ENCODE assay signal across 21 cellular contexts in genomic region chr15:32646304-32646703, GRCh38. TPM values are rescaled to one million over a fixed set of nuclear protein-coding genes. Genes with fewer than 3 reads are reported as not detected.
DNase-seq lines count a peak whose midpoint lies in the region; ATAC-seq lines count a peak whose summit lies in the region.
"Had no signal": no experiment of that assay in that cellular context is flagged by ENCODE, and none has a peak within 500 bp of the region (broad histone marks: within the 10 kb centered on the region; RNA-seq: fewer than 3 reads in every experiment).

No MANE protein-coding gene starts in this region.

- no peak for ATAC-seq in naive thymus-derived CD8-positive, alpha-beta T cell
- ATAC-seq in activated T-cell treated with anti-CD3 and anti-CD28 coated beads, Interleukin-2, amount 50 U/mL, for 4 hours, result no peak
- ATAC-seq: K562; natural killer cell; PC-3; stimulated activated naive CD8-positive, alpha-beta T cell treated with anti-CD3 and anti-CD28 coated beads, Interleukin-15, Interleukin-2, amounts not matched to agents 100 U/mL and 50 U/mL, for 24 hours had no signal

- no peaks in the 10 kb centered on the region for H3K36me3 Mint-ChIP-seq in naive thymus-derived CD8-positive, alpha-beta T cell
- H3K36me3 Mint-ChIP-seq in activated T-cell treated with anti-CD3 and anti-CD28 coated beads, Interleukin-2, amount 50 U/mL, for 4 hours (ENCODE audit: insufficient read depth), result no peaks in the 10 kb centered on the region
- H3K36me3 Mint-ChIP-seq: CD4-positive, alpha-beta memory T cell; memory B cell; natural killer cell had no signal

- no peak overlapping the region for H3K27ac Mint-ChIP-seq in naive thymus-derived CD8-positive, alpha-beta T cell
- H3K27ac Mint-ChIP-seq: activated naive CD4-positive, alpha-beta T cell treated with anti-CD3 and anti-CD28 coated beads for 36 hours; memory B cell; natural killer cell had no signal

- DNase-seq in NCI-H1092 treated with DMSO at 0.1 percent for 48 hours (lab: John Stamatoyannopoulos, UW), result peak; percentile 74
- DNase-seq in NCI-H2029 treated with DMSO at 0.1 percent for 48 hours (lab: John Stamatoyannopoulos, UW), result peak; percentile 24
- DNase-seq in NCI-H524 (lab: John Stamatoyannopoulos, UW), result peak; percentile 85 to 96
- DNase-seq in SHP77 treated with DMSO at 0.1 percent for 48 hours (lab: John Stamatoyannopoulos, UW), result no peak
- DNase-seq in naive thymus-derived CD8-positive, alpha-beta T cell, result no peak
- DNase-seq in activated T-cell treated with anti-CD3 and anti-CD28 coated beads, Interleukin-2, amount 50 U/mL, for 4 hours, result no peak
- DNase-seq: activated naive CD4-positive, alpha-beta T cell treated with anti-CD3 and anti-CD28 coated beads for 36 hours; activated T-cell treated with anti-CD3 and anti-CD28 coated beads, Interleukin-2, amount 50 U/mL, for 48 hours; amygdala; CD4-positive, alpha-beta memory T cell; natural killer cell; NCI-H774; PC-3; stimulated activated CD4-positive, alpha-beta T cell treated with anti-CD3 and anti-CD28 coated beads, Interleukin-4, amount 100 ng/mL, for 24 hours; stimulated activated naive CD8-positive, alpha-beta T cell treated with anti-CD3 and anti-CD28 coated beads, Interleukin-15, Interleukin-2, amounts not matched to agents 100 U/mL and 50 U/mL, for 24 hours; T-helper 1 cell had no signal

- H3K27me3 Mint-ChIP-seq in naive thymus-derived CD8-positive, alpha-beta T cell, result peaks cover 3 to 12% (median 4%) of the 10 kb centered on the region in 5 donors
- H3K27me3 Mint-ChIP-seq in activated T-cell treated with anti-CD3 and anti-CD28 coated beads, Interleukin-2, amount 50 U/mL, for 4 hours (ENCODE audit: low read depth), result no peaks in the 10 kb centered on the region
- H3K27me3 Mint-ChIP-seq: CD4-positive, alpha-beta memory T cell had no signal

- H3K4me3 ChIP-seq in endocrine pancreas (ENCODE audit: control insufficient read depth, insufficient read depth, low read length), result peak overlapping the region; percentile 28
- H3K4me3 ChIP-seq: HAP-1, K562 had no signal

- peaks cover 29% of the 10 kb centered on the region for H3K4me1 ChIP-seq in endocrine pancreas (ENCODE audit: control insufficient read depth, insufficient read depth, low read length)
- H3K4me1 ChIP-seq: HAP-1 had no signal

- H3K9ac ChIP-seq in endocrine pancreas (ENCODE audit: control insufficient read depth, insufficient read depth, low read length), result peak overlapping the region; percentile 57

- no peaks in the 10 kb centered on the region for H3K9me3 ChIP-seq in endocrine pancreas (ENCODE audit: control insufficient read depth, low read length)
- H3K9me3 ChIP-seq: HAP-1 had no signal

- no peaks in the 10 kb centered on the region for H3K9me3 Mint-ChIP-seq in naive thymus-derived CD8-positive, alpha-beta T cell
- no peaks in the 10 kb centered on the region for H3K9me3 Mint-ChIP-seq in activated T-cell treated with anti-CD3 and anti-CD28 coated beads, Interleukin-2, amount 50 U/mL, for 4 hours
- H3K9me3 Mint-ChIP-seq: activated naive CD4-positive, alpha-beta T cell treated with anti-CD3 and anti-CD28 coated beads for 36 hours; CD4-positive, alpha-beta memory T cell; memory B cell; natural killer cell had no signal

- H3K4me1 Mint-ChIP-seq in naive thymus-derived CD8-positive, alpha-beta T cell, result peaks cover 0 to 2% (median 0%) of the 10 kb centered on the region in 4 donors
- H3K4me1 Mint-ChIP-seq in activated T-cell treated with anti-CD3 and anti-CD28 coated beads, Interleukin-2, amount 50 U/mL, for 4 hours (ENCODE audit: low read depth), result no peaks in the 10 kb centered on the region
- H3K4me1 Mint-ChIP-seq: CD4-positive, alpha-beta memory T cell; memory B cell had no signal

- no peaks in the 10 kb centered on the region for H3K36me3 ChIP-seq in endocrine pancreas (ENCODE audit: control insufficient read depth, insufficient read depth, low read length)
- H3K36me3 ChIP-seq: HAP-1 had no signal

- POLR2A ChIA-PET in naive thymus-derived CD8-positive, alpha-beta T cell (lab: Charles Lee), result no interaction called here

- no peak overlapping the region for H3K4me3 Mint-ChIP-seq in naive thymus-derived CD8-positive, alpha-beta T cell
- H3K4me3 Mint-ChIP-seq in activated T-cell treated with anti-CD3 and anti-CD28 coated beads, Interleukin-2, amount 50 U/mL, for 4 hours, result no peak overlapping the region
- H3K4me3 Mint-ChIP-seq: activated naive CD4-positive, alpha-beta T cell treated with anti-CD3 and anti-CD28 coated beads for 36 hours; CD4-positive, alpha-beta memory T cell; memory B cell; natural killer cell had no signal

- no peaks in the 10 kb centered on the region for H3K27me3 ChIP-seq in endocrine pancreas (ENCODE audit: control insufficient read depth, insufficient read depth, low read length)

RNA-seq across cellular contexts. Expression of gene SCG5, which starts 4.8 kb away (rescaled TPM):
- total RNA-seq in naive thymus-derived CD8-positive, alpha-beta T cell, result not detected
- polyA plus RNA-seq in naive thymus-derived CD8-positive, alpha-beta T cell, result not detected
- total RNA-seq in activated T-cell treated with anti-CD3 and anti-CD28 coated beads, Interleukin-2, amount 50 U/mL, for 4 hours, result under 1 TPM in 2 of 3 donors, not detected in 1; 0.30 to 0.42 TPM
- total RNA-seq: natural killer cell had no signal

RNA-seq across cellular contexts. Expression of gene ARHGAP11A, which starts 31.0 kb away (rescaled TPM):
- 1 to 10 TPM; 2.7 to 5.4 TPM for total RNA-seq in naive thymus-derived CD8-positive, alpha-beta T cell
- 1 to 10 TPM in 2 of 3 donors, under 1 TPM in 1; 0.90 to 2.5 (median 2.0) TPM for polyA plus RNA-seq in naive thymus-derived CD8-positive, alpha-beta T cell
- 10 to 100 TPM; 22.5 to 32.2 (median 25.2) TPM for total RNA-seq in activated T-cell treated with anti-CD3 and anti-CD28 coated beads, Interleukin-2, amount 50 U/mL, for 4 hours

RNA-seq across cellular contexts. Expression of gene GOLGA8N, which starts 53.0 kb away (rescaled TPM):
- total RNA-seq in naive thymus-derived CD8-positive, alpha-beta T cell, result 10 to 100 TPM; 12.3 to 14.4 TPM
- polyA plus RNA-seq in naive thymus-derived CD8-positive, alpha-beta T cell, result under 1 TPM in 2 of 3 donors, not detected in 1; 0.17 to 0.74 TPM
- 1 to 10 TPM in 2 of 3 donors, under 1 TPM in 1; 0.71 to 1.5 (median 1.0) TPM for total RNA-seq in activated T-cell treated with anti-CD3 and anti-CD28 coated beads, Interleukin-2, amount 50 U/mL, for 4 hours
- total RNA-seq: HT-29 had no signal

Comparison
In these comparisons a context has a peak if more than half of its experiments do, and no peak if none do; other contexts are left out.
1. DNase-seq: peak in NCI-H1092 treated with DMSO at 0.1 percent for 48 hours (single experiment), NCI-H2029 treated with DMSO at 0.1 percent for 48 hours (single experiment) and NCI-H524 (2 of 2); none in SHP77 treated with DMSO at 0.1 percent for 48 hours (single experiment), naive thymus-derived CD8-positive, alpha-beta T cell (0 of 10) and activated T-cell treated with anti-CD3 and anti-CD28 coated beads, Interleukin-2, amount 50 U/mL, for 4 hours (single experiment).
2. RNA of gene GOLGA8N, which starts 53.0 kb away (total RNA-seq): 12.3 to 14.4 TPM in naive thymus-derived CD8-positive, alpha-beta T cell; 0.71 to 1.5 TPM in activated T-cell treated with anti-CD3 and anti-CD28 coated beads, Interleukin-2, amount 50 U/mL, for 4 hours; every median in the first group is over 4 times any median in the second.